1 cellular context compared by ENCODE assay signal in the genomic region with DNA sequence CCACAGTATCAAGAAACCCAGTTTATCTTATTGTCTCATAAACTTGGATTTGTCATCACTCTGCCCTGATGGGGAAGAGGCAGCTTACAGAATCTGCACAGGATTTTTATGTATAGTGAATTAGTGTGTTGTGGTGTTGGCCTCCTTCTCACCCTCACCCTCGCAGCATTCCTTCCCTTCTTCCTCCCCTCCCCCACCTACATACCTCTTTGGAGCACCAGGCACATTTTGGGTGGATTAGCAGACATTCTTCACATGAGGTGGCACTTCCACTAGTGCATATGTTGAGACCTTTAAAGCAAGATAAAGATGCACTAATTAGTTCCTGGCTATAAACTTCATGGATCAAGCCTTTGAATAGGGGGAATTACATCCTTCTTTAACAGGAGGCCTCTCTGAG.
TF ChIP-seq lines count a peak whose summit lies in the region.

No MANE protein-coding gene starts in this region.

TF ChIP-seq in GM23338, 12 proteins besides CTCF, POLR2A, EP300 and RAD21 (continued from another document):
- TF ChIP-seq, protein P1, sequence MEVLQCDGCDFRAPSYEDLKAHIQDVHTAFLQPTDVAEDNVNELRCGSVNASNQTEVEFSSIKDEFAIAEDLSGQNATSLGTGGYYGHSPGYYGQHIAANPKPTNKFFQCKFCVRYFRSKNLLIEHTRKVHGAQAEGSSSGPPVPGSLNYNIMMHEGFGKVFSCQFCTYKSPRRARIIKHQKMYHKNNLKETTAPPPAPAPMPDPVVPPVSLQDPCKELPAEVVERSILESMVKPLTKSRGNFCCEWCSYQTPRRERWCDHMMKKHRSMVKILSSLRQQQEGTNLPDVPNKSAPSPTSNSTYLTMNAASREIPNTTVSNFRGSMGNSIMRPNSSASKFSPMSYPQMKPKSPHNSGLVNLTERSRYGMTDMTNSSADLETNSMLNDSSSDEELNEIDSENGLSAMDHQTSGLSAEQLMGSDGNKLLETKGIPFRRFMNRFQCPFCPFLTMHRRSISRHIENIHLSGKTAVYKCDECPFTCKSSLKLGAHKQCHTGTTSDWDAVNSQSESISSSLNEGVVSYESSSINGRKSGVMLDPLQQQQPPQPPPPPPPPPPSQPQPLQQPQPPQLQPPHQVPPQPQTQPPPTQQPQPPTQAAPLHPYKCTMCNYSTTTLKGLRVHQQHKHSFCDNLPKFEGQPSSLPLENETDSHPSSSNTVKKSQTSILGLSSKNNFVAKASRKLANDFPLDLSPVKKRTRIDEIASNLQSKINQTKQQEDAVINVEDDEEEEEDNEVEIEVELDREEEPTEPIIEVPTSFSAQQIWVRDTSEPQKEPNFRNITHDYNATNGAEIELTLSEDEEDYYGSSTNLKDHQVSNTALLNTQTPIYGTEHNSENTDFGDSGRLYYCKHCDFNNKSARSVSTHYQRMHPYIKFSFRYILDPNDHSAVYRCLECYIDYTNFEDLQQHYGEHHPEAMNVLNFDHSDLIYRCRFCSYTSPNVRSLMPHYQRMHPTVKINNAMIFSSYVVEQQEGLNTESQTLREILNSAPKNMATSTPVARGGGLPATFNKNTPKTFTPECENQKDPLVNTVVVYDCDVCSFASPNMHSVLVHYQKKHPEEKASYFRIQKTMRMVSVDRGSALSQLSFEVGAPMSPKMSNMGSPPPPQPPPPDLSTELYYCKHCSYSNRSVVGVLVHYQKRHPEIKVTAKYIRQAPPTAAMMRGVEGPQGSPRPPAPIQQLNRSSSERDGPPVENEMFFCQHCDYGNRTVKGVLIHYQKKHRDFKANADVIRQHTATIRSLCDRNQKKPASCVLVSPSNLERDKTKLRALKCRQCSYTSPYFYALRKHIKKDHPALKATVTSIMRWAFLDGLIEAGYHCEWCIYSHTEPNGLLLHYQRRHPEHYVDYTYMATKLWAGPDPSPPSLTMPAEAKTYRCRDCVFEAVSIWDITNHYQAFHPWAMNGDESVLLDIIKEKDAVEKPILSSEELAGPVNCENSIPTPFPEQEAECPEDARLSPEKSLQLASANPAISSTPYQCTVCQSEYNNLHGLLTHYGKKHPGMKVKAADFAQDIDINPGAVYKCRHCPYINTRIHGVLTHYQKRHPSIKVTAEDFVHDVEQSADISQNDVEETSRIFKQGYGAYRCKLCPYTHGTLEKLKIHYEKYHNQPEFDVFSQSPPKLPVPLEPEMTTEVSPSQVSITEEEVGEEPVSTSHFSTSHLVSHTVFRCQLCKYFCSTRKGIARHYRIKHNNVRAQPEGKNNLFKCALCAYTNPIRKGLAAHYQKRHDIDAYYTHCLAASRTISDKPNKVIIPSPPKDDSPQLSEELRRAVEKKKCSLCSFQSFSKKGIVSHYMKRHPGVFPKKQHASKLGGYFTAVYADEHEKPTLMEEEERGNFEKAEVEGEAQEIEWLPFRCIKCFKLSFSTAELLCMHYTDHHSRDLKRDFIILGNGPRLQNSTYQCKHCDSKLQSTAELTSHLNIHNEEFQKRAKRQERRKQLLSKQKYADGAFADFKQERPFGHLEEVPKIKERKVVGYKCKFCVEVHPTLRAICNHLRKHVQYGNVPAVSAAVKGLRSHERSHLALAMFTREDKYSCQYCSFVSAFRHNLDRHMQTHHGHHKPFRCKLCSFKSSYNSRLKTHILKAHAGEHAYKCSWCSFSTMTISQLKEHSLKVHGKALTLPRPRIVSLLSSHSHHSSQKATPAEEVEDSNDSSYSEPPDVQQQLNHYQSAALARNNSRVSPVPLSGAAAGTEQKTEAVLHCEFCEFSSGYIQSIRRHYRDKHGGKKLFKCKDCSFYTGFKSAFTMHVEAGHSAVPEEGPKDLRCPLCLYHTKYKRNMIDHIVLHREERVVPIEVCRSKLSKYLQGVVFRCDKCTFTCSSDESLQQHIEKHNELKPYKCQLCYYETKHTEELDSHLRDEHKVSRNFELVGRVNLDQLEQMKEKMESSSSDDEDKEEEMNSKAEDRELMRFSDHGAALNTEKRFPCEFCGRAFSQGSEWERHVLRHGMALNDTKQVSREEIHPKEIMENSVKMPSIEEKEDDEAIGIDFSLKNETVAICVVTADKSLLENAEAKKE (CRISPR knock-in tag; IDR thresholded peaks at IDR 0.05): no peak
- no peak for TF ChIP-seq STAT1 (IDR thresholded peaks at IDR 0.05; ENCODE audit: unreplicated experiment)
- TF ChIP-seq, protein P2, sequence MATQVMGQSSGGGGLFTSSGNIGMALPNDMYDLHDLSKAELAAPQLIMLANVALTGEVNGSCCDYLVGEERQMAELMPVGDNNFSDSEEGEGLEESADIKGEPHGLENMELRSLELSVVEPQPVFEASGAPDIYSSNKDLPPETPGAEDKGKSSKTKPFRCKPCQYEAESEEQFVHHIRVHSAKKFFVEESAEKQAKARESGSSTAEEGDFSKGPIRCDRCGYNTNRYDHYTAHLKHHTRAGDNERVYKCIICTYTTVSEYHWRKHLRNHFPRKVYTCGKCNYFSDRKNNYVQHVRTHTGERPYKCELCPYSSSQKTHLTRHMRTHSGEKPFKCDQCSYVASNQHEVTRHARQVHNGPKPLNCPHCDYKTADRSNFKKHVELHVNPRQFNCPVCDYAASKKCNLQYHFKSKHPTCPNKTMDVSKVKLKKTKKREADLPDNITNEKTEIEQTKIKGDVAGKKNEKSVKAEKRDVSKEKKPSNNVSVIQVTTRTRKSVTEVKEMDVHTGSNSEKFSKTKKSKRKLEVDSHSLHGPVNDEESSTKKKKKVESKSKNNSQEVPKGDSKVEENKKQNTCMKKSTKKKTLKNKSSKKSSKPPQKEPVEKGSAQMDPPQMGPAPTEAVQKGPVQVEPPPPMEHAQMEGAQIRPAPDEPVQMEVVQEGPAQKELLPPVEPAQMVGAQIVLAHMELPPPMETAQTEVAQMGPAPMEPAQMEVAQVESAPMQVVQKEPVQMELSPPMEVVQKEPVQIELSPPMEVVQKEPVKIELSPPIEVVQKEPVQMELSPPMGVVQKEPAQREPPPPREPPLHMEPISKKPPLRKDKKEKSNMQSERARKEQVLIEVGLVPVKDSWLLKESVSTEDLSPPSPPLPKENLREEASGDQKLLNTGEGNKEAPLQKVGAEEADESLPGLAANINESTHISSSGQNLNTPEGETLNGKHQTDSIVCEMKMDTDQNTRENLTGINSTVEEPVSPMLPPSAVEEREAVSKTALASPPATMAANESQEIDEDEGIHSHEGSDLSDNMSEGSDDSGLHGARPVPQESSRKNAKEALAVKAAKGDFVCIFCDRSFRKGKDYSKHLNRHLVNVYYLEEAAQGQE (IDR thresholded peaks at IDR 0.05; ENCODE audit: unreplicated experiment): no peak
- TF ChIP-seq ZNF331 (CRISPR knock-in tag; IDR thresholded peaks at IDR 0.05; ENCODE audit: low read depth): no peak
- TF ChIP-seq CREB1 (CRISPR knock-in tag; IDR thresholded peaks at IDR 0.05; ENCODE audit: low read depth): no peak
- no peak for TF ChIP-seq ZNF114 (CRISPR knock-in tag; IDR thresholded peaks at IDR 0.05)
